Comparison of ENCODE assay signal across 13 cellular contexts in genomic region chr11:44611088-44611487, GRCh38. TPM values are rescaled to one million over a fixed set of nuclear protein-coding genes. Genes with fewer than 3 reads are reported as not detected.
A peak's percentile ranks its signal among the peaks of the same experiment; 100 is the strongest.
DNase-seq lines count a peak whose midpoint lies in the region; ATAC-seq and TF ChIP-seq lines count a peak whose summit lies in the region.
"Had no signal": no experiment of that assay in that cellular context is flagged by ENCODE, and none has a peak within 500 bp of the region (broad histone marks: within the 10 kb centered on the region; RNA-seq: fewer than 3 reads in every experiment).

No MANE protein-coding gene starts in this region.

- no peaks in the 10 kb centered on the region for H3K9me3 Mint-ChIP-seq in activated CD8-positive, alpha-beta memory T cell treated with anti-CD3 and anti-CD28 coated beads, Interleukin-2, amount 10 ng/mL, durations not matched to agents 7 days and 5 days (ENCODE audit: low read depth)

- TF ChIP-seq POLR2A in erythroblast (IDR thresholded peaks at IDR 0.05; ENCODE audit: low read length) (no peak), uterus (IDR thresholded peaks at IDR 0.05) (no peak)

- no peaks in the 10 kb centered on the region for H3K36me3 ChIP-seq in SU-DHL-6 (ENCODE audit: low read length)
- H3K36me3 ChIP-seq in uterus = no peaks in the 10 kb centered on the region
- H3K36me3 ChIP-seq: colonic mucosa had no signal

- no peak overlapping the region for H2AFZ ChIP-seq in SU-DHL-6 (ENCODE audit: low read depth, low read length, severe bottlenecking)

- CTCF ChIA-PET in activated CD8-positive, alpha-beta memory T cell treated with anti-CD3 and anti-CD28 coated beads, Interleukin-2, amount 10 ng/mL, durations not matched to agents 7 days and 5 days (lab: Charles Lee) = interaction anchor here (1.0 to 21.3 kb wide), 13 partner anchors 9 to 492 kb away, joined by 3 to 530 read pairs (median 4); partner anchors contain the start of gene CD82

- H3K4me1 ChIP-seq in uterus = no peaks in the 10 kb centered on the region
- H3K4me1 ChIP-seq: colonic mucosa had no signal

- no peaks in the 10 kb centered on the region for H3K27me3 Mint-ChIP-seq in activated CD8-positive, alpha-beta memory T cell treated with anti-CD3 and anti-CD28 coated beads, Interleukin-2, amount 10 ng/mL, durations not matched to agents 7 days and 5 days

- intact Hi-C loops in uterus (cut with DNase I; ENCODE audit: low total_unique reads) = no loop called here

- no peak for DNase-seq in activated CD8-positive, alpha-beta memory T cell treated with anti-CD3 and anti-CD28 coated beads, Interleukin-2, amount 10 ng/mL, durations not matched to agents 7 days and 5 days
- no peak for DNase-seq in activated CD8-positive, alpha-beta memory T cell treated with anti-CD3 and anti-CD28 coated beads, Interleukin-2, amount 50 U/mL, for 4 hours
- DNase-seq in erythroblast (lab: John Stamatoyannopoulos, UW) (peak; percentile 30 to 40), substantia nigra (lab: John Stamatoyannopoulos, UW) (peak in 11 of 49 donors; percentile 19 to 44 (median 28)), NCI-H1694 (lab: John Stamatoyannopoulos, UW) (no peak), uterus (no peak)
- DNase-seq: activated gamma-delta T cell, colonic mucosa, kidney glomerular epithelial cell, NCI-H1092, NCI-H510A treated with DMSO at 0.1 percent for 48 hours had no signal

- H3K9me3 ChIP-seq in SU-DHL-6 (ENCODE audit: insufficient read depth, low read length) = no peaks in the 10 kb centered on the region
- no peaks in the 10 kb centered on the region for H3K9me3 ChIP-seq in uterus
- H3K9me3 ChIP-seq: colonic mucosa had no signal

- peak overlapping the region; percentile 90 for H3K27ac ChIP-seq in SU-DHL-6 (ENCODE audit: low read depth, low read length)
- H3K27ac ChIP-seq in substantia nigra (ENCODE audit: low read depth, low read length, poor library complexity, severe bottlenecking) = peak overlapping the region; percentile 6
- H3K27ac ChIP-seq in uterus = no peak overlapping the region
- H3K27ac ChIP-seq: colonic mucosa had no signal

- H3K27ac Mint-ChIP-seq in activated CD8-positive, alpha-beta memory T cell treated with anti-CD3 and anti-CD28 coated beads, Interleukin-2, amount 10 ng/mL, durations not matched to agents 7 days and 5 days = peak overlapping the region; percentile 85

- peak; percentile 6 for ATAC-seq in activated CD8-positive, alpha-beta memory T cell treated with anti-CD3 and anti-CD28 coated beads, Interleukin-2, amount 10 ng/mL, durations not matched to agents 7 days and 5 days
- no peak for ATAC-seq in GM19324 (IDR thresholded peaks at IDR 0.05; ENCODE audit: low FRiP score, unreplicated experiment)

- no peak overlapping the region; the same call in 1 of the 2 replicates for H3K9ac ChIP-seq in SU-DHL-6 (ENCODE audit: low read length)

- no peaks in the 10 kb centered on the region for H3K9me2 ChIP-seq in SU-DHL-6 (replicated peaks; ENCODE audit: insufficient read depth, low read length)

- peaks cover 26% of the 10 kb centered on the region for H3K36me3 Mint-ChIP-seq in activated CD8-positive, alpha-beta memory T cell treated with anti-CD3 and anti-CD28 coated beads, Interleukin-2, amount 10 ng/mL, durations not matched to agents 7 days and 5 days

- H3K4me3 Mint-ChIP-seq in activated CD8-positive, alpha-beta memory T cell treated with anti-CD3 and anti-CD28 coated beads, Interleukin-2, amount 10 ng/mL, durations not matched to agents 7 days and 5 days = no peak overlapping the region

- peak overlapping the region; percentile 37 for H3K4me2 ChIP-seq in SU-DHL-6 (ENCODE audit: low read depth, low read length, poor library complexity, severe bottlenecking)

- H3K27me3 ChIP-seq in SU-DHL-6 (ENCODE audit: low read length) (no peaks in the 10 kb centered on the region), uterus (no peaks in the 10 kb centered on the region)
- H3K27me3 ChIP-seq: colonic mucosa had no signal

- no peaks in the 10 kb centered on the region for H4K20me1 ChIP-seq in SU-DHL-6 (ENCODE audit: low read depth, low read length)

- H3K79me2 ChIP-seq in SU-DHL-6 (ENCODE audit: insufficient read depth, low read length) = no peaks in the 10 kb centered on the region

- H3K4me3 ChIP-seq in SU-DHL-6 (ENCODE audit: insufficient read depth, low read length, poor library complexity, severe bottlenecking) (no peak overlapping the region), uterus (no peak overlapping the region)
- H3K4me3 ChIP-seq: colonic mucosa had no signal

- TF ChIP-seq CTCF in SU-DHL-6 (IDR thresholded peaks at IDR 0.05; ENCODE audit: insufficient read depth, low read length, poor library complexity, severe bottlenecking) (no peak), uterus (IDR thresholded peaks at IDR 0.05) (no peak)

- H3K4me1 Mint-ChIP-seq in activated CD8-positive, alpha-beta memory T cell treated with anti-CD3 and anti-CD28 coated beads, Interleukin-2, amount 10 ng/mL, durations not matched to agents 7 days and 5 days = peaks cover 90% of the 10 kb centered on the region

- H3F3A ChIP-seq in SU-DHL-6 (ENCODE audit: insufficient read depth) = peaks cover 6% of the 10 kb centered on the region; the same call in 1 of the 2 replicates

RNA-seq across cellular contexts. Expression of gene CD82, which starts 45.6 kb away (rescaled TPM):
- total RNA-seq in activated CD8-positive, alpha-beta memory T cell treated with anti-CD3 and anti-CD28 coated beads, Interleukin-2, amount 10 ng/mL, durations not matched to agents 7 days and 5 days = 100 to 1,000 TPM in 1 of 2 experiments, 10 to 100 TPM in 1; 90.2 to 285 TPM
- 10 to 100 TPM; 10.2 to 26.3 (median 20.8) TPM for total RNA-seq in uterus

Comparison
In these comparisons a context has a peak if more than half of its experiments do, and no peak if none do; other contexts are left out.
1. DNase-seq: peak in erythroblast (2 of 2); none in activated CD8-positive, alpha-beta memory T cell treated with anti-CD3 and anti-CD28 coated beads, Interleukin-2, amount 10 ng/mL, durations not matched to agents 7 days and 5 days (single experiment), activated CD8-positive, alpha-beta memory T cell treated with anti-CD3 and anti-CD28 coated beads, Interleukin-2, amount 50 U/mL, for 4 hours (single experiment), NCI-H1694 (single experiment) and uterus (0 of 2).
2. H3K27ac ChIP-seq: peak in SU-DHL-6 (single experiment) and substantia nigra (single experiment); none in uterus (0 of 2).